In the genomic region with DNA sequence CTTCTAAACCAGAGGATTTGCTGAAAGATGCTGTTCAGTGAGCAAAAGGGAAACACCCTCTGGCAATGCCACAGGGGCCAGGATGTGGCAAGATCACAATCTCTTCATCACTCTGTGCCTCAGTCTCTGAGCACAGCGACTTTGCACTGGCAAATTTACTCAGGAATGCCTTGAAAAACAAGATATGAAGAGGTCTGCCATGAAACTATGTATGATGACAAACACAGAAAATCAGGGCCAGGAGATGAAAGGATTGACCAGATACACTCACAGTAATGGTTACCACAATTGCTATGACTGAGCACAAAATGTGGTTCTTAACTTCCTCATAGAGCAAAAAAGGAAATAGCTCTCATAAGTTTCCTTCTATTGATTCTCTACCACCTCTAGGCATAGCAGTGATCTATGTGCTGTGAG, we compare ENCODE assay signal across 8 cellular contexts. TPM values are rescaled to one million over a fixed set of nuclear protein-coding genes. Genes with fewer than 3 reads are reported as not detected.
DNase-seq lines count a peak whose midpoint lies in the region; ATAC-seq lines count a peak whose summit lies in the region.

No MANE protein-coding gene starts in this region.

- DNase-seq in SIG-M5 (lab: John Stamatoyannopoulos, UW): peak; percentile 91
- peak; percentile 35 to 63 for DNase-seq in activated naive CD4-positive, alpha-beta T cell treated with anti-CD3 and anti-CD28 coated beads, Interleukin-2, amount 50 U/mL, for 72 hours (ENCODE audit: low spot score in 2 of 2)
- DNase-seq in stimulated activated CD4-positive, alpha-beta T cell treated with anti-CD3 and anti-CD28 coated beads, Interleukin-4, amount 100 ng/mL, for 48 hours (ENCODE audit: low read depth in 2 of 2): peak; percentile 28 to 29
- DNase-seq in DMS 273 treated with DMSO at 0.1 percent for 48 hours (lab: John Stamatoyannopoulos, UW): no peak
- DNase-seq in NCI-H1417 treated with DMSO at 0.1 percent for 48 hours (lab: John Stamatoyannopoulos, UW): no peak
- no peak for DNase-seq in GOT3 (lab: John Stamatoyannopoulos, UW)

- ATAC-seq in GM18519 (IDR thresholded peaks at IDR 0.05; ENCODE audit: low FRiP score, unreplicated experiment) (peak; percentile 84), HG02938 (IDR thresholded peaks at IDR 0.05; ENCODE audit: unreplicated experiment) (peak; percentile 88)
- ATAC-seq in activated naive CD4-positive, alpha-beta T cell treated with anti-CD3 and anti-CD28 coated beads, Interleukin-2, amount 50 U/mL, for 72 hours: peak; percentile 83 to 91

- H3K36me3 Mint-ChIP-seq in activated naive CD4-positive, alpha-beta T cell treated with anti-CD3 and anti-CD28 coated beads, Interleukin-2, amount 50 U/mL, for 72 hours: peaks cover 7 to 19% of the 10 kb centered on the region in 2 donors

- no peaks in the 10 kb centered on the region for H3K9me3 Mint-ChIP-seq in activated naive CD4-positive, alpha-beta T cell treated with anti-CD3 and anti-CD28 coated beads, Interleukin-2, amount 50 U/mL, for 72 hours

- peak overlapping the region; percentile 74 to 81 for H3K27ac Mint-ChIP-seq in activated naive CD4-positive, alpha-beta T cell treated with anti-CD3 and anti-CD28 coated beads, Interleukin-2, amount 50 U/mL, for 72 hours

RNA-seq across cellular contexts. Expression of a gene that starts 5.8 kb away (rescaled TPM):
- total RNA-seq in activated naive CD4-positive, alpha-beta T cell treated with anti-CD3 and anti-CD28 coated beads, Interleukin-2, amount 50 U/mL, for 72 hours: 10 to 100 TPM; 12.6 to 18.7 TPM

RNA-seq across cellular contexts. Expression of a gene that starts 6.0 kb away (rescaled TPM):
- total RNA-seq in activated naive CD4-positive, alpha-beta T cell treated with anti-CD3 and anti-CD28 coated beads, Interleukin-2, amount 50 U/mL, for 72 hours: 10 to 100 TPM; 10.6 to 15.5 TPM

Comparison
In these comparisons a context has a peak if more than half of its experiments do, and no peak if none do; other contexts are left out.
1. DNase-seq: peak in SIG-M5 (single experiment), activated naive CD4-positive, alpha-beta T cell treated with anti-CD3 and anti-CD28 coated beads, Interleukin-2, amount 50 U/mL, for 72 hours (2 of 2) and stimulated activated CD4-positive, alpha-beta T cell treated with anti-CD3 and anti-CD28 coated beads, Interleukin-4, amount 100 ng/mL, for 48 hours (2 of 2); none in DMS 273 treated with DMSO at 0.1 percent for 48 hours (single experiment), NCI-H1417 treated with DMSO at 0.1 percent for 48 hours (single experiment) and GOT3 (single experiment).
2. Peak in every context shown above with its lines, with median percentiles within 50 percentile points of each other: ATAC-seq.